ENCODE assay signal across 1 cellular context in genomic region chr1:20732588-20733360, GRCh38.
TF ChIP-seq lines count a peak whose summit lies in the region.

Gene SH2D5 (minus strand): TSS chr1:20732703. CDS start chr1:20728044, 4,659 bp downstream.

TF ChIP-seq in GM12878, 131 proteins besides CTCF, POLR2A, EP300 and RAD21 (continued from another document):
- TF ChIP-seq, protein P1, sequence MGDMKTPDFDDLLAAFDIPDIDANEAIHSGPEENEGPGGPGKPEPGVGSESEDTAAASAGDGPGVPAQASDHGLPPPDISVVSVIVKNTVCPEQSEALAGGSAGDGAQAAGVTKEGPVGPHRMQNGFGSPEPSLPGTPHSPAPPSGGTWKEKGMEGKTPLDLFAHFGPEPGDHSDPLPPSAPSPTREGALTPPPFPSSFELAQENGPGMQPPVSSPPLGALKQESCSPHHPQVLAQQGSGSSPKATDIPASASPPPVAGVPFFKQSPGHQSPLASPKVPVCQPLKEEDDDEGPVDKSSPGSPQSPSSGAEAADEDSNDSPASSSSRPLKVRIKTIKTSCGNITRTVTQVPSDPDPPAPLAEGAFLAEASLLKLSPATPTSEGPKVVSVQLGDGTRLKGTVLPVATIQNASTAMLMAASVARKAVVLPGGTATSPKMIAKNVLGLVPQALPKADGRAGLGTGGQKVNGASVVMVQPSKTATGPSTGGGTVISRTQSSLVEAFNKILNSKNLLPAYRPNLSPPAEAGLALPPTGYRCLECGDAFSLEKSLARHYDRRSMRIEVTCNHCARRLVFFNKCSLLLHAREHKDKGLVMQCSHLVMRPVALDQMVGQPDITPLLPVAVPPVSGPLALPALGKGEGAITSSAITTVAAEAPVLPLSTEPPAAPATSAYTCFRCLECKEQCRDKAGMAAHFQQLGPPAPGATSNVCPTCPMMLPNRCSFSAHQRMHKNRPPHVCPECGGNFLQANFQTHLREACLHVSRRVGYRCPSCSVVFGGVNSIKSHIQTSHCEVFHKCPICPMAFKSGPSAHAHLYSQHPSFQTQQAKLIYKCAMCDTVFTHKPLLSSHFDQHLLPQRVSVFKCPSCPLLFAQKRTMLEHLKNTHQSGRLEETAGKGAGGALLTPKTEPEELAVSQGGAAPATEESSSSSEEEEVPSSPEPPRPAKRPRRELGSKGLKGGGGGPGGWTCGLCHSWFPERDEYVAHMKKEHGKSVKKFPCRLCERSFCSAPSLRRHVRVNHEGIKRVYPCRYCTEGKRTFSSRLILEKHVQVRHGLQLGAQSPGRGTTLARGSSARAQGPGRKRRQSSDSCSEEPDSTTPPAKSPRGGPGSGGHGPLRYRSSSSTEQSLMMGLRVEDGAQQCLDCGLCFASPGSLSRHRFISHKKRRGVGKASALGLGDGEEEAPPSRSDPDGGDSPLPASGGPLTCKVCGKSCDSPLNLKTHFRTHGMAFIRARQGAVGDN (IDR thresholded peaks at IDR 0.05) = peak; percentile 79
- TF ChIP-seq NR2F1 (conservative IDR thresholded peaks at IDR 0.05) (no peak), TARDBP (IDR thresholded peaks at IDR 0.05; ENCODE audit: borderline replicate concordance) (0 out of 2 replicates have a peak, but pooled peaks have one; percentile 11), ASH2L (IDR thresholded peaks at IDR 0.05; ENCODE audit: borderline replicate concordance, low read depth) (no peak), SIN3A (IDR thresholded peaks at IDR 0.05; ENCODE audit: low read depth, low read length) (no peak), BHLHE40 (IDR thresholded peaks at IDR 0.05; ENCODE audit: borderline replicate concordance in 1 of 2, low read depth in 2 of 2, low read length in 1 of 2) (peak; percentile 92), SUPT20H (IDR thresholded peaks at IDR 0.05; ENCODE audit: borderline replicate concordance, control insufficient read depth, low read depth, low read length) (no peak), MXI1 (IDR thresholded peaks at IDR 0.05; ENCODE audit: low read depth, low read length) (peak; percentile 82; the same call in 1 of the 2 replicates), IRF5 (IDR thresholded peaks at IDR 0.05; ENCODE audit: borderline replicate concordance) (no peak), CREB1 (IDR thresholded peaks at IDR 0.05; ENCODE audit: low read depth) (peak; percentile 29; the same call in 1 of the 2 replicates), ATF7 (IDR thresholded peaks at IDR 0.05; ENCODE audit: low read depth) (peak; percentile 36; the same call in 1 of the 2 replicates), LARP7 (IDR thresholded peaks at IDR 0.05) (peak; percentile 26; the same call in 1 of the 2 replicates), MTA3 (IDR thresholded peaks at IDR 0.05; ENCODE audit: borderline replicate concordance, low read length) (peak; percentile 50; the same call in 1 of the 2 replicates), RUNX3 (IDR thresholded peaks at IDR 0.05; ENCODE audit: low read length) (peak; percentile 19), USF2 (IDR thresholded peaks at IDR 0.05; ENCODE audit: borderline replicate concordance, low read depth, low read length) (peak; percentile 37; the same call in 1 of the 2 replicates), PAX8 (IDR thresholded peaks at IDR 0.05) (no peak), RELB (IDR thresholded peaks at IDR 0.05; ENCODE audit: low read depth) (no peak), SMAD1 (IDR thresholded peaks at IDR 0.05; ENCODE audit: low read depth, partially characterized antibody) (no peak), ZBTB40 (IDR thresholded peaks at IDR 0.05; ENCODE audit: borderline replicate concordance) (0 out of 2 replicates have a peak, but pooled peaks have one; percentile 32), SMARCA5 (IDR thresholded peaks at IDR 0.05) (0 out of 2 replicates have a peak, but pooled peaks have one; percentile 1)
- TF ChIP-seq, protein P2, sequence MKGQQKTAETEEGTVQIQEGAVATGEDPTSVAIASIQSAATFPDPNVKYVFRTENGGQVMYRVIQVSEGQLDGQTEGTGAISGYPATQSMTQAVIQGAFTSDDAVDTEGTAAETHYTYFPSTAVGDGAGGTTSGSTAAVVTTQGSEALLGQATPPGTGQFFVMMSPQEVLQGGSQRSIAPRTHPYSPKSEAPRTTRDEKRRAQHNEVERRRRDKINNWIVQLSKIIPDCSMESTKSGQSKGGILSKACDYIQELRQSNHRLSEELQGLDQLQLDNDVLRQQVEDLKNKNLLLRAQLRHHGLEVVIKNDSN (IDR thresholded peaks at IDR 0.05; ENCODE audit: borderline replicate concordance, extremely low read length, insufficient read depth, low read depth, low read length) = peak; percentile 60
- TF ChIP-seq, protein P3, sequence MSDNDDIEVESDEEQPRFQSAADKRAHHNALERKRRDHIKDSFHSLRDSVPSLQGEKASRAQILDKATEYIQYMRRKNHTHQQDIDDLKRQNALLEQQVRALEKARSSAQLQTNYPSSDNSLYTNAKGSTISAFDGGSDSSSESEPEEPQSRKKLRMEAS (IDR thresholded peaks at IDR 0.05; ENCODE audit: low read depth, low read length) = peak; percentile 92; the same call in 1 of the 2 replicates
